ENCODE assay signal across 19 cellular contexts in genomic region chr16:30484887-30485286, GRCh38. TPM values are rescaled to one million over a fixed set of nuclear protein-coding genes. Genes with fewer than 3 reads are reported as not detected.
DNase-seq lines count a peak whose midpoint lies in the region; ATAC-seq, FAIRE-seq and TF ChIP-seq lines count a peak whose summit lies in the region.
"Had no signal": no experiment of that assay in that cellular context is flagged by ENCODE, and none has a peak within 500 bp of the region (broad histone marks: within the 10 kb centered on the region; RNA-seq: fewer than 3 reads in every experiment).

No MANE protein-coding gene starts in this region.

- ATAC-seq in activated T-cell treated with anti-CD3 and anti-CD28 coated beads, Interleukin-2, amount 50 U/mL, for 4 hours: no peak
- ATAC-seq: K562 had no signal

- no peak overlapping the region for H3K9ac ChIP-seq in kidney (ENCODE audit: low read length in 2 of 2)

- peaks cover 45% of the 10 kb centered on the region for H3K4me1 ChIP-seq in CD4-positive, alpha-beta memory T cell (ENCODE audit: insufficient read depth, low read length)
- H3K4me1 ChIP-seq in kidney (ENCODE audit: control insufficient read depth in 1 of 2, insufficient read depth in 1 of 2, low read depth in 1 of 2, low read length in 2 of 2): no peaks in the 10 kb centered on the region

- FAIRE-seq in kidney (lab: Jason Lieb, UNC): no peak
- FAIRE-seq: H1, HTR-8/SVneo, K562 had no signal

- TF ChIP-seq CTCF in osteocyte (IDR thresholded peaks at IDR 0.05) (no peak), kidney (IDR thresholded peaks at IDR 0.05; ENCODE audit: borderline replicate concordance, extremely low read depth, insufficient read depth) (no peak)

- peaks cover 99% of the 10 kb centered on the region for H3K36me3 Mint-ChIP-seq in activated T-cell treated with anti-CD3 and anti-CD28 coated beads, Interleukin-2, amount 50 U/mL, for 24 hours (ENCODE audit: low read depth)
- peaks cover 48% of the 10 kb centered on the region for H3K36me3 Mint-ChIP-seq in activated T-cell treated with anti-CD3 and anti-CD28 coated beads, Interleukin-2, amount 50 U/mL, for 4 hours (ENCODE audit: insufficient read depth)
- H3K36me3 Mint-ChIP-seq in CD4-positive, alpha-beta memory T cell: peaks cover 51 to 72% of the 10 kb centered on the region in 2 donors
- peaks cover 68% of the 10 kb centered on the region for H3K36me3 Mint-ChIP-seq in activated naive CD8-positive, alpha-beta T cell treated with anti-CD3 and anti-CD28 coated beads for 36 hours
- no peaks in the 10 kb centered on the region for H3K36me3 Mint-ChIP-seq in osteocyte (ENCODE audit: unreplicated experiment)

- H3K4me1 Mint-ChIP-seq in activated T-cell treated with anti-CD3 and anti-CD28 coated beads, Interleukin-2, amount 50 U/mL, for 24 hours (ENCODE audit: low read depth): peaks cover 59% of the 10 kb centered on the region
- peaks cover 39% of the 10 kb centered on the region for H3K4me1 Mint-ChIP-seq in activated T-cell treated with anti-CD3 and anti-CD28 coated beads, Interleukin-2, amount 50 U/mL, for 4 hours (ENCODE audit: low read depth)
- H3K4me1 Mint-ChIP-seq in CD4-positive, alpha-beta memory T cell: peaks cover 28 to 61% (median 37%) of the 10 kb centered on the region in 4 donors
- H3K4me1 Mint-ChIP-seq in activated naive CD8-positive, alpha-beta T cell treated with anti-CD3 and anti-CD28 coated beads for 36 hours: peaks cover 41% of the 10 kb centered on the region
- no peaks in the 10 kb centered on the region for H3K4me1 Mint-ChIP-seq in osteocyte (ENCODE audit: unreplicated experiment)

- H3K27ac ChIP-seq in CD4-positive, alpha-beta memory T cell (ENCODE audit: low read depth, low read length): no peak overlapping the region
- H3K27ac ChIP-seq in kidney (ENCODE audit: low read depth in 2 of 2, low read length in 2 of 2): no peak overlapping the region
- H3K27ac ChIP-seq: RWPE1 had no signal

- no peaks in the 10 kb centered on the region for H3K9me3 ChIP-seq in CD4-positive, alpha-beta memory T cell (ENCODE audit: control insufficient read depth in 1 of 2, low read length in 2 of 2)
- no peaks in the 10 kb centered on the region for H3K9me3 ChIP-seq in kidney (ENCODE audit: control insufficient read depth in 1 of 2, low read length in 2 of 2)

- DNase-seq in activated T-cell treated with anti-CD3 and anti-CD28 coated beads, Interleukin-2, amount 50 U/mL, for 24 hours: no peak
- no peak for DNase-seq in activated T-cell treated with anti-CD3 and anti-CD28 coated beads, Interleukin-2, amount 50 U/mL, for 4 hours
- no peak for DNase-seq in CD4-positive, alpha-beta memory T cell
- DNase-seq in activated naive CD8-positive, alpha-beta T cell treated with anti-CD3 and anti-CD28 coated beads for 36 hours: no peak
- DNase-seq in smooth muscle cell of the brain vasculature (ENCODE audit: low read depth, low spot score) (peak; percentile 7), osteocyte (ENCODE audit: extremely low spot score, unreplicated experiment) (no peak), kidney (no peak)
- DNase-seq: DMS 273 treated with DMSO at 0.1 percent for 48 hours; NCI-H1436 treated with DMSO at 0.1 percent for 48 hours; NCI-H2081 treated with DMSO at 0.1 percent for 48 hours; NCI-H226; NCI-H526; NK-92 treated with Interleukin-12 subunit alpha and Interleukin-12 subunit beta, amount 100 ng/mL, for 24 hours; OCI-M1 had no signal

- no peak overlapping the region for H3K4me3 Mint-ChIP-seq in activated T-cell treated with anti-CD3 and anti-CD28 coated beads, Interleukin-2, amount 50 U/mL, for 24 hours
- no peak overlapping the region for H3K4me3 Mint-ChIP-seq in activated T-cell treated with anti-CD3 and anti-CD28 coated beads, Interleukin-2, amount 50 U/mL, for 4 hours
- no peak overlapping the region for H3K4me3 Mint-ChIP-seq in CD4-positive, alpha-beta memory T cell
- no peak overlapping the region for H3K4me3 Mint-ChIP-seq in activated naive CD8-positive, alpha-beta T cell treated with anti-CD3 and anti-CD28 coated beads for 36 hours
- no peak overlapping the region for H3K4me3 Mint-ChIP-seq in osteocyte (ENCODE audit: unreplicated experiment)

- H3K27ac Mint-ChIP-seq in activated T-cell treated with anti-CD3 and anti-CD28 coated beads, Interleukin-2, amount 50 U/mL, for 24 hours: peak overlapping the region; percentile 69
- H3K27ac Mint-ChIP-seq in CD4-positive, alpha-beta memory T cell: peak overlapping the region in 4 of 7 donors; percentile 27 to 75 (median 50)
- H3K27ac Mint-ChIP-seq in activated naive CD8-positive, alpha-beta T cell treated with anti-CD3 and anti-CD28 coated beads for 36 hours: peak overlapping the region; percentile 74
- no peak overlapping the region for H3K27ac Mint-ChIP-seq in osteocyte (ENCODE audit: unreplicated experiment)

- no peaks in the 10 kb centered on the region for H3K27me3 Mint-ChIP-seq in activated T-cell treated with anti-CD3 and anti-CD28 coated beads, Interleukin-2, amount 50 U/mL, for 24 hours
- no peaks in the 10 kb centered on the region for H3K27me3 Mint-ChIP-seq in activated T-cell treated with anti-CD3 and anti-CD28 coated beads, Interleukin-2, amount 50 U/mL, for 4 hours (ENCODE audit: low read depth)
- no peaks in the 10 kb centered on the region for H3K27me3 Mint-ChIP-seq in CD4-positive, alpha-beta memory T cell
- no peaks in the 10 kb centered on the region for H3K27me3 Mint-ChIP-seq in activated naive CD8-positive, alpha-beta T cell treated with anti-CD3 and anti-CD28 coated beads for 36 hours
- peaks cover 11% of the 10 kb centered on the region for H3K27me3 Mint-ChIP-seq in osteocyte (ENCODE audit: unreplicated experiment)

- no peak overlapping the region for H3K4me3 ChIP-seq in CD4-positive, alpha-beta memory T cell (ENCODE audit: low read length in 2 of 2)
- no peak overlapping the region for H3K4me3 ChIP-seq in kidney (ENCODE audit: low read length in 2 of 2)
- H3K4me3 ChIP-seq: K562 had no signal

- CTCF ChIA-PET in CD4-positive, alpha-beta memory T cell (lab: Charles Lee; ENCODE audit: partially characterized antibody): no interaction called here

- intact Hi-C loops in CD4-positive, alpha-beta memory T cell (cut with micrococcal nuclease): no loop called here
- intact Hi-C loops in kidney (cut with DNase I): no loop called here

- no peaks in the 10 kb centered on the region for H3K9me3 Mint-ChIP-seq in activated T-cell treated with anti-CD3 and anti-CD28 coated beads, Interleukin-2, amount 50 U/mL, for 24 hours
- no peaks in the 10 kb centered on the region for H3K9me3 Mint-ChIP-seq in activated T-cell treated with anti-CD3 and anti-CD28 coated beads, Interleukin-2, amount 50 U/mL, for 4 hours
- H3K9me3 Mint-ChIP-seq in CD4-positive, alpha-beta memory T cell: no peaks in the 10 kb centered on the region
- H3K9me3 Mint-ChIP-seq in activated naive CD8-positive, alpha-beta T cell treated with anti-CD3 and anti-CD28 coated beads for 36 hours: no peaks in the 10 kb centered on the region
- H3K9me3 Mint-ChIP-seq in osteocyte (ENCODE audit: unreplicated experiment): no peaks in the 10 kb centered on the region

- POLR2A ChIA-PET in CD4-positive, alpha-beta memory T cell (lab: Charles Lee; ENCODE audit: partially characterized antibody): interaction anchor here (6.0 to 41.1 kb wide), 3 partner anchors 10 to 37 kb away, joined by 79 to 1162 read pairs (median 379); partner anchors contain the start of genes ITGAL and SEPHS2

- H3K27me3 ChIP-seq in CD4-positive, alpha-beta memory T cell (ENCODE audit: insufficient read depth, low read length): no peaks in the 10 kb centered on the region

- peaks cover 79% of the 10 kb centered on the region for H3K36me3 ChIP-seq in CD4-positive, alpha-beta memory T cell (ENCODE audit: insufficient read depth, low read length)
- no peaks in the 10 kb centered on the region for H3K36me3 ChIP-seq in kidney (ENCODE audit: control insufficient read depth in 1 of 2, insufficient read depth in 2 of 2, low read length in 2 of 2)

RNA-seq across cellular contexts. Expression of gene ITGAL, which starts 12.3 kb away (rescaled TPM):
- total RNA-seq in activated T-cell treated with anti-CD3 and anti-CD28 coated beads, Interleukin-2, amount 50 U/mL, for 4 hours: 100 to 1,000 TPM; 193 to 259 (median 220) TPM
- 100 to 1,000 TPM; 648 to 657 TPM for total RNA-seq in CD4-positive, alpha-beta memory T cell
- 100 to 1,000 TPM; 110 to 159 TPM for polyA plus RNA-seq in CD4-positive, alpha-beta memory T cell
- 100 to 1,000 TPM; 233 to 235 TPM for total RNA-seq in activated naive CD8-positive, alpha-beta T cell treated with anti-CD3 and anti-CD28 coated beads for 36 hours
- total RNA-seq in osteocyte (not detected in 2 replicates), kidney (19.6 TPM)
- 0.56 TPM for polyA plus RNA-seq in kidney (ENCODE audit: insufficient read depth, low read depth, low replicate concordance)
- total RNA-seq: Daoy, H1 had no signal
- polyA plus RNA-seq: H1 had no signal

RNA-seq across cellular contexts. Expression of gene SEPHS2, which starts 39.2 kb away (rescaled TPM):
- total RNA-seq in activated T-cell treated with anti-CD3 and anti-CD28 coated beads, Interleukin-2, amount 50 U/mL, for 4 hours: 10 to 100 TPM; 64.5 to 69.1 (median 67.1) TPM
- 10 to 100 TPM; 42.0 to 44.4 TPM for total RNA-seq in CD4-positive, alpha-beta memory T cell
- 10 to 100 TPM; 56.4 to 65.9 TPM for polyA plus RNA-seq in CD4-positive, alpha-beta memory T cell
- 10 to 100 TPM; 80.1 to 80.6 TPM for total RNA-seq in activated naive CD8-positive, alpha-beta T cell treated with anti-CD3 and anti-CD28 coated beads for 36 hours
- total RNA-seq in osteocyte (41.2 and 42.5 TPM in 2 replicates), kidney (82.3 TPM)
- polyA plus RNA-seq in kidney (ENCODE audit: insufficient read depth, low read depth, low replicate concordance): 137 TPM

RNA-seq across cellular contexts. Expression of gene ZNF768, which starts 41.5 kb away (rescaled TPM):
- 10 to 100 TPM in 2 of 3 donors, 1 to 10 TPM in 1; 9.1 to 10.7 (median 10.5) TPM for total RNA-seq in activated T-cell treated with anti-CD3 and anti-CD28 coated beads, Interleukin-2, amount 50 U/mL, for 4 hours
- 1 to 10 TPM; 5.8 to 6.1 TPM for total RNA-seq in CD4-positive, alpha-beta memory T cell
- 1 to 10 TPM in 1 of 2 donors, under 1 TPM in 1; 0.69 to 1.7 TPM for polyA plus RNA-seq in CD4-positive, alpha-beta memory T cell
- total RNA-seq in activated naive CD8-positive, alpha-beta T cell treated with anti-CD3 and anti-CD28 coated beads for 36 hours: 10 to 100 TPM; 11.4 to 11.8 TPM
- 36.4 and 37.1 TPM in 2 replicates for total RNA-seq in osteocyte
- total RNA-seq in kidney: 36.2 TPM
- 46.9 TPM for polyA plus RNA-seq in kidney (ENCODE audit: insufficient read depth, low read depth, low replicate concordance)

RNA-seq across cellular contexts. Expression of gene ZNF747, which starts 49.8 kb away (rescaled TPM):
- 10 to 100 TPM; 14.2 to 15.4 (median 15.2) TPM for total RNA-seq in activated T-cell treated with anti-CD3 and anti-CD28 coated beads, Interleukin-2, amount 50 U/mL, for 4 hours
- 10 to 100 TPM; 15.7 to 17.8 TPM for total RNA-seq in CD4-positive, alpha-beta memory T cell
- 1 to 10 TPM; 7.8 to 8.8 TPM for polyA plus RNA-seq in CD4-positive, alpha-beta memory T cell
- total RNA-seq in activated naive CD8-positive, alpha-beta T cell treated with anti-CD3 and anti-CD28 coated beads for 36 hours: 10 to 100 TPM; 10.9 to 11.2 TPM
- total RNA-seq in osteocyte (4.3 and 4.8 TPM in 2 replicates), kidney (11.6 TPM)
- polyA plus RNA-seq in kidney (ENCODE audit: insufficient read depth, low read depth, low replicate concordance): 10.1 TPM

RNA-seq across cellular contexts. Expression of gene DCTPP1, which starts 55.1 kb away (rescaled TPM):
- 100 to 1,000 TPM; 226 to 283 (median 250) TPM for total RNA-seq in activated T-cell treated with anti-CD3 and anti-CD28 coated beads, Interleukin-2, amount 50 U/mL, for 4 hours
- total RNA-seq in CD4-positive, alpha-beta memory T cell: 10 to 100 TPM; 15.0 to 18.0 TPM
- 100 to 1,000 TPM in 1 of 2 donors, 10 to 100 TPM in 1; 87.0 to 115 TPM for polyA plus RNA-seq in CD4-positive, alpha-beta memory T cell
- total RNA-seq in activated naive CD8-positive, alpha-beta T cell treated with anti-CD3 and anti-CD28 coated beads for 36 hours: 100 to 1,000 TPM; 181 to 183 TPM
- total RNA-seq in osteocyte (26.8 and 30.3 TPM in 2 replicates), kidney (39.1 TPM)
- polyA plus RNA-seq in kidney (ENCODE audit: insufficient read depth, low read depth, low replicate concordance): 64.7 TPM

Comparison
In these comparisons a context has a peak if more than half of its experiments do, and no peak if none do; other contexts are left out.
1. RNA of gene ITGAL, which starts 12.3 kb away (total RNA-seq): 648 to 657 TPM in CD4-positive, alpha-beta memory T cell, 233 to 235 TPM in activated naive CD8-positive, alpha-beta T cell treated with anti-CD3 and anti-CD28 coated beads for 36 hours, 193 to 259 TPM in activated T-cell treated with anti-CD3 and anti-CD28 coated beads, Interleukin-2, amount 50 U/mL, for 4 hours and 19.6 TPM in kidney (single experiment); not detected in osteocyte; every median in the first group is over 10 times any median in the second.